Comparison of ENCODE assay signal across 1 cellular context in genomic region chr20:63519765-63520593, GRCh38.
A peak's percentile ranks its signal among the peaks of the same experiment; 100 is the strongest.
TF ChIP-seq lines count a peak whose summit lies in the region.

No MANE protein-coding gene starts in this region.

TF ChIP-seq in H1, 55 proteins besides CTCF, POLR2A, EP300 and RAD21:
- peak; percentile 43 for TF ChIP-seq ASH2L (IDR thresholded peaks at IDR 0.05; ENCODE audit: low read length)
- peak; percentile 15; the same call in 1 of the 2 replicates for TF ChIP-seq EGR1 (IDR thresholded peaks at IDR 0.05; ENCODE audit: borderline replicate concordance, low read depth, low read length)
- peak; percentile 38; the same call in 1 of the 2 replicates for TF ChIP-seq SP4 (IDR thresholded peaks at IDR 0.05; ENCODE audit: low read length)
- no peak for TF ChIP-seq CTBP2 (IDR thresholded peaks at IDR 0.05; ENCODE audit: borderline replicate concordance, insufficient read depth, insufficient read length, low read length)
- no peak for TF ChIP-seq GABPA (IDR thresholded peaks at IDR 0.05; ENCODE audit: borderline replicate concordance, insufficient read depth, low read length)
- peak; percentile 43 for TF ChIP-seq KDM4A (IDR thresholded peaks at IDR 0.05; ENCODE audit: low read depth, low read length, severe bottlenecking)
- TF ChIP-seq KDM1A (IDR thresholded peaks at IDR 0.05; ENCODE audit: borderline replicate concordance, low read length), result 0 out of 2 replicates have a peak, but pooled peaks have one; percentile 5
- peak; percentile 12 for TF ChIP-seq EZH2 (IDR thresholded peaks at IDR 0.05; ENCODE audit: low read depth, low read length, severe bottlenecking)
- peak; percentile 40 for TF ChIP-seq TAF7 (optimal IDR thresholded peaks at IDR 0.05; ENCODE audit: borderline replicate concordance, low read depth, low read length)
